ENCODE assay signal across 14 cellular contexts in genomic region chr5:157689942-157690689, GRCh38. TPM values are rescaled to one million over a fixed set of nuclear protein-coding genes. Genes with fewer than 3 reads are reported as not detected.
DNase-seq lines count a peak whose midpoint lies in the region; ATAC-seq and TF ChIP-seq lines count a peak whose summit lies in the region.
"Had no signal": no experiment of that assay in that cellular context is flagged by ENCODE, and none has a peak within 500 bp of the region (broad histone marks: within the 10 kb centered on the region; RNA-seq: fewer than 3 reads in every experiment).

No MANE protein-coding gene starts in this region.

- no peaks in the 10 kb centered on the region for H3K4me1 ChIP-seq in tibial artery

- no peaks in the 10 kb centered on the region for H3K9me3 ChIP-seq in tibial artery

- H3K27me3 ChIP-seq in tibial artery: no peaks in the 10 kb centered on the region

- intact Hi-C loops in activated CD4-positive, alpha-beta T cell treated with anti-CD3 and anti-CD28 coated beads for 36 hours (cut with DNase I, micrococcal nuclease): no loop called here
- intact Hi-C loops in tibial artery (cut with DNase I; ENCODE audit: low total_unique reads): no loop called here

- peak; percentile 93 for ATAC-seq in activated CD4-positive, alpha-beta T cell treated with anti-CD3 and anti-CD28 coated beads for 36 hours
- ATAC-seq in GM21526 (IDR thresholded peaks at IDR 0.05; ENCODE audit: low FRiP score, unreplicated experiment): no peak

- POLR2A ChIA-PET in activated CD4-positive, alpha-beta T cell treated with anti-CD3 and anti-CD28 coated beads for 36 hours (lab: Charles Lee): no interaction called here

- peaks cover 1% of the 10 kb centered on the region for H3K9me3 Mint-ChIP-seq in activated CD4-positive, alpha-beta T cell treated with anti-CD3 and anti-CD28 coated beads for 36 hours (ENCODE audit: low read depth)

- peak; percentile 74 for DNase-seq in activated CD4-positive, alpha-beta T cell treated with anti-CD3 and anti-CD28 coated beads for 36 hours
- DNase-seq in activated CD4-positive, alpha-beta T cell treated with anti-CD3 and anti-CD28 coated beads for 1 hour: no peak
- DNase-seq in activated CD8-positive, alpha-beta memory T cell treated with anti-CD3 and anti-CD28 coated beads, Interleukin-2, amount 50 U/mL, for 4 hours: peak; percentile 26
- no peak for DNase-seq in fibroblast of villous mesenchyme (ENCODE audit: low read depth)
- DNase-seq in stimulated activated naive CD4-positive, alpha-beta T cell treated with Interleukin-2 at 50 U/mL for 16 hours (lab: John Stamatoyannopoulos, UW): peak; percentile 3
- DNase-seq in MV-4-11 (lab: John Stamatoyannopoulos, UW): no peak
- DNase-seq in tibial artery: no peak
- DNase-seq: MM.1S; NK-92 treated with Interleukin-12 subunit alpha and Interleukin-12 subunit beta, amount 100 ng/mL, for 24 hours had no signal

- H3K36me3 Mint-ChIP-seq in activated CD4-positive, alpha-beta T cell treated with anti-CD3 and anti-CD28 coated beads for 36 hours (ENCODE audit: low read depth): no peaks in the 10 kb centered on the region
- H3K36me3 Mint-ChIP-seq: brain had no signal

- H3K27ac ChIP-seq in tibial artery: no peak overlapping the region

- no peak overlapping the region for H3K27ac Mint-ChIP-seq in activated CD4-positive, alpha-beta T cell treated with anti-CD3 and anti-CD28 coated beads for 36 hours
- H3K27ac Mint-ChIP-seq: brain had no signal

- H3K36me3 ChIP-seq in tibial artery: no peaks in the 10 kb centered on the region

- no peak overlapping the region for H3K4me3 ChIP-seq in fibroblast of villous mesenchyme (ENCODE audit: low read depth, low read length)
- H3K4me3 ChIP-seq in tibial artery: no peak overlapping the region

- no peak overlapping the region for H3K4me3 Mint-ChIP-seq in activated CD4-positive, alpha-beta T cell treated with anti-CD3 and anti-CD28 coated beads for 36 hours
- H3K4me3 Mint-ChIP-seq: brain had no signal

- TF ChIP-seq CTCF in fibroblast of villous mesenchyme (IDR thresholded peaks at IDR 0.05; ENCODE audit: insufficient read depth, low read depth, low read length) (peak; percentile 3), tibial artery (IDR thresholded peaks at IDR 0.05) (no peak)

- CTCF ChIA-PET in activated CD4-positive, alpha-beta T cell treated with anti-CD3 and anti-CD28 coated beads for 36 hours (lab: Charles Lee): interaction anchor here (0.6 to 1.9 kb wide), 10 partner anchors 9 to 259 kb away, joined by 3 to 6 read pairs (median 4); partner anchors contain the start of gene LSM11

- H3K4me1 Mint-ChIP-seq in activated CD4-positive, alpha-beta T cell treated with anti-CD3 and anti-CD28 coated beads for 36 hours: peaks cover 2% of the 10 kb centered on the region

- peaks cover 3% of the 10 kb centered on the region for H3K27me3 Mint-ChIP-seq in activated CD4-positive, alpha-beta T cell treated with anti-CD3 and anti-CD28 coated beads for 36 hours
- H3K27me3 Mint-ChIP-seq: brain had no signal

RNA-seq across cellular contexts. Expression of gene C5orf52, which starts 18.8 kb away (rescaled TPM):
- not detected for total RNA-seq in activated CD4-positive, alpha-beta T cell treated with anti-CD3 and anti-CD28 coated beads for 36 hours
- total RNA-seq in fibroblast of villous mesenchyme: not detected in 2 replicates
- total RNA-seq: glomerular endothelial cell, mucosa of gallbladder, temporal lobe had no signal

RNA-seq across cellular contexts. Expression of gene SOX30, which starts 37.9 kb away (rescaled TPM):
- total RNA-seq in activated CD4-positive, alpha-beta T cell treated with anti-CD3 and anti-CD28 coated beads for 36 hours: under 1 TPM; 0.18 to 0.44 TPM
- under 0.01 TPM in 1 of 2 replicates, not detected in the other for total RNA-seq in fibroblast of villous mesenchyme
- total RNA-seq: glomerular endothelial cell, temporal lobe had no signal

RNA-seq across cellular contexts. Expression of gene THG1L, which starts 41.1 kb away (rescaled TPM):
- 10 to 100 TPM; 29.9 to 33.8 TPM for total RNA-seq in activated CD4-positive, alpha-beta T cell treated with anti-CD3 and anti-CD28 coated beads for 36 hours
- 18.4 and 21.6 TPM in 2 replicates for total RNA-seq in fibroblast of villous mesenchyme

RNA-seq across cellular contexts. Expression of gene LSM11, which starts 53.4 kb away (rescaled TPM):
- 1 to 10 TPM; 6.2 to 8.0 TPM for total RNA-seq in activated CD4-positive, alpha-beta T cell treated with anti-CD3 and anti-CD28 coated beads for 36 hours
- 4.5 and 5.6 TPM in 2 replicates for total RNA-seq in fibroblast of villous mesenchyme

Comparison
In these comparisons a context has a peak if more than half of its experiments do, and no peak if none do; other contexts are left out.
1. DNase-seq: peak in activated CD4-positive, alpha-beta T cell treated with anti-CD3 and anti-CD28 coated beads for 36 hours (single experiment), activated CD8-positive, alpha-beta memory T cell treated with anti-CD3 and anti-CD28 coated beads, Interleukin-2, amount 50 U/mL, for 4 hours (single experiment) and stimulated activated naive CD4-positive, alpha-beta T cell treated with Interleukin-2 at 50 U/mL for 16 hours (single experiment); none in activated CD4-positive, alpha-beta T cell treated with anti-CD3 and anti-CD28 coated beads for 1 hour (single experiment), fibroblast of villous mesenchyme (single experiment), MV-4-11 (single experiment) and tibial artery (0 of 2).